30 cellular contexts compared by ENCODE assay signal in the genomic region with DNA sequence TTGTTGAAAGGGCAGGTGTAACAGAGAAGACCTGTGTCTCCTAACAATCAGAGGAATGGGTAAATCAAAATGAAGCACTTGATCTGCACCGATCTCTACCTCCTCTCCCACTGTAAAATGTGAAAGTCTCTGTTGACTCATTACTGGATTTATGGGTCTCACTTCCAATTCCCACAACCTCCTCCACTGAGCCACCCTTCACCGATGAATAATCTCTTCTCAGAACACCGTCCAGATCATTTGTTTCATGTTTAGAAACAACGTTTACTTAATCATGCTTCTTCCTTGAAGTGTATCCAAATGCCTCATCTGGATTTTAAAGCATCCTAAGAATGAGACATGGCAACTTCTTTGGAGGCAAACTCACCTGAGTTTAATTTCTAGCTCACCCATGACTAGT.
A peak's percentile ranks its signal among the peaks of the same experiment; 100 is the strongest.
DNase-seq lines count a peak whose midpoint lies in the region; ATAC-seq, FAIRE-seq and TF ChIP-seq lines count a peak whose summit lies in the region.
"Had no signal": no experiment of that assay in that cellular context is flagged by ENCODE, and none has a peak within 500 bp of the region (broad histone marks: within the 10 kb centered on the region; RNA-seq: fewer than 3 reads in every experiment).

No MANE protein-coding gene starts in this region.

- H3F3A ChIP-seq in GM23248 (ENCODE audit: insufficient read depth) = no peaks in the 10 kb centered on the region

- TF ChIP-seq EP300 in HepG2 (IDR thresholded peaks at IDR 0.05; ENCODE audit: low read depth in 2 of 2, low read length in 2 of 2) = no peak
- TF ChIP-seq EP300 in HepG2 (CRISPR knock-in tag; IDR thresholded peaks at IDR 0.05; ENCODE audit: borderline replicate concordance) = no peak

- peaks cover 7% of the 10 kb centered on the region; the same call in 1 of the 2 replicates for H3K4me1 ChIP-seq in GM23248 (ENCODE audit: insufficient read depth)
- no peaks in the 10 kb centered on the region for H3K4me1 ChIP-seq in HepG2 (ENCODE audit: insufficient read depth, low read length)
- H3K4me1 ChIP-seq: esophagus muscularis mucosa, Peyer's patch, upper lobe of left lung had no signal

- H3K27ac Mint-ChIP-seq in activated naive CD4-positive, alpha-beta T cell treated with anti-CD3 and anti-CD28 coated beads, Interleukin-2, amount 50 U/mL, for 72 hours = no peak overlapping the region
- no peak overlapping the region for H3K27ac Mint-ChIP-seq in T-helper 2 cell treated with Interferon-gamma antibody and Interleukin-4, amounts not matched to agents 5 μg/mL and 100 μg/mL, for 36 hours
- H3K27ac Mint-ChIP-seq: activated naive CD8-positive, alpha-beta T cell treated with anti-CD3 and anti-CD28 coated beads, Interleukin-2, amount 10 ng/mL, durations not matched to agents 7 days and 5 days; activated T-helper 1 cell treated with anti-CD3 and anti-CD28 coated beads, Interleukin-12 subunit alpha, Interleukin-12 subunit beta, Interleukin-2, Interleukin-4 antibody, amounts not matched to agents 30 ng/mL and 10 ng/mL and 1 ng/mL, durations not matched to agents 14 hours and 24 hours and 36 hours; dendritic cell treated with granulocyte-macrophage colony-stimulating factor and Interleukin-4, amounts not matched to agents 40 ng/mL and 50 ng/mL, for 4 days had no signal

- H3K9me3 ChIP-seq in GM23248 (ENCODE audit: low read depth) = no peaks in the 10 kb centered on the region
- peaks cover 57% of the 10 kb centered on the region for H3K9me3 ChIP-seq in HepG2 (ENCODE audit: low read length)
- H3K9me3 ChIP-seq: esophagus muscularis mucosa, Peyer's patch, upper lobe of left lung had no signal

- H3K4me2 ChIP-seq in GM23248 (ENCODE audit: unreplicated experiment) = peak overlapping the region; percentile 51
- H3K4me2 ChIP-seq in HepG2 (ENCODE audit: low read depth, low read length) = no peak overlapping the region

- no peak overlapping the region for H3K4me3 Mint-ChIP-seq in T-helper 2 cell treated with Interferon-gamma antibody and Interleukin-4, amounts not matched to agents 5 μg/mL and 100 μg/mL, for 36 hours
- H3K4me3 Mint-ChIP-seq: activated naive CD8-positive, alpha-beta T cell treated with anti-CD3 and anti-CD28 coated beads, Interleukin-2, amount 10 ng/mL, durations not matched to agents 7 days and 5 days; activated T-helper 1 cell treated with anti-CD3 and anti-CD28 coated beads, Interleukin-12 subunit alpha, Interleukin-12 subunit beta, Interleukin-2, Interleukin-4 antibody, amounts not matched to agents 30 ng/mL and 10 ng/mL and 1 ng/mL, durations not matched to agents 14 hours and 24 hours and 36 hours; dendritic cell treated with granulocyte-macrophage colony-stimulating factor and Interleukin-4, amounts not matched to agents 40 ng/mL and 50 ng/mL, for 4 days had no signal

- H4K20me1 ChIP-seq in GM23248 (ENCODE audit: insufficient read depth) = no peaks in the 10 kb centered on the region
- no peaks in the 10 kb centered on the region for H4K20me1 ChIP-seq in HepG2 (ENCODE audit: insufficient read depth, low read length)

- H3K27me3 ChIP-seq in GM23248 (replicated peaks; ENCODE audit: insufficient read depth) = no peaks in the 10 kb centered on the region
- H3K27me3 ChIP-seq in HepG2 (ENCODE audit: control insufficient read depth in 1 of 2, insufficient read depth in 2 of 2, low read length in 2 of 2) = no peaks in the 10 kb centered on the region
- H3K27me3 ChIP-seq: esophagus muscularis mucosa, Peyer's patch, upper lobe of left lung had no signal

- H3K9ac ChIP-seq in GM23248 = no peak overlapping the region
- H3K9ac ChIP-seq in HepG2 (ENCODE audit: insufficient read depth, low read depth, low read length) = no peak overlapping the region

- H3K4me3 ChIP-seq in GM23248 (no peak overlapping the region), HepG2 (replicated peaks in 1 of 3; ENCODE audit: insufficient read depth in 1 of 3, low read depth in 2 of 3, low read length in 3 of 3) (no peak overlapping the region)
- H3K4me3 ChIP-seq: esophagus muscularis mucosa, Peyer's patch, upper lobe of left lung had no signal

- no peak for DNase-seq in activated naive CD4-positive, alpha-beta T cell treated with anti-CD3 and anti-CD28 coated beads, Interleukin-2, amount 50 U/mL, for 72 hours (ENCODE audit: low spot score in 2 of 2)
- no peak for DNase-seq in activated naive CD4-positive, alpha-beta T cell (lab: John Stamatoyannopoulos, UW)
- DNase-seq in GM23248 (peak; percentile 49), omental fat pad (ENCODE audit: low spot score) (no peak), nucleus accumbens (lab: John Stamatoyannopoulos, UW) (no peak), amygdala (lab: John Stamatoyannopoulos, UW) (no peak), HepG2 (ENCODE audit: low spot score) (no peak)
- DNase-seq in T-helper 2 cell treated with Interferon-gamma antibody and Interleukin-4, amounts not matched to agents 5 μg/mL and 100 μg/mL, for 36 hours (ENCODE audit: low spot score) = peak; percentile 9
- DNase-seq: activated CD4-positive, CD25-positive, alpha-beta regulatory T cell treated with anti-CD3 and anti-CD28 coated beads, Interleukin-2, amount 50 U/mL, for 72 hours; activated CD8-positive, alpha-beta memory T cell treated with anti-CD3 and anti-CD28 coated beads for 24 hours; activated naive CD8-positive, alpha-beta T cell treated with anti-CD3 and anti-CD28 coated beads, Interleukin-2, amount 10 ng/mL, durations not matched to agents 7 days and 5 days; foreskin melanocyte; GDM1; Kasumi-1; kidney; MV-4-11; NCI-H1436 treated with DMSO at 0.1 percent for 48 hours; NCI-H2081 treated with DMSO at 0.1 percent for 48 hours; NCI-H774; Peyer's patch; posterior cingulate gyrus; right cardiac atrium; SIG-M5; stimulated activated CD4-positive, alpha-beta T cell treated with anti-CD3 and anti-CD28 coated beads, Interleukin-4, amount 100 ng/mL, for 4 hours; upper lobe of left lung had no signal

- no TSS peak for BruUV-seq in HepG2 (replicated peaks; lab: Mats Ljungman, UMichigan)

- no peak overlapping the region for H2AFZ ChIP-seq in GM23248
- H2AFZ ChIP-seq in HepG2 (ENCODE audit: low read length) = no peak overlapping the region

- CTCF ChIA-PET in HepG2 (lab: Yijun Ruan, JAX; ENCODE audit: low intra/inter-chr PET ratio, low total read pairs) = no interaction called here

- ATAC-seq in activated naive CD4-positive, alpha-beta T cell treated with anti-CD3 and anti-CD28 coated beads, Interleukin-2, amount 50 U/mL, for 72 hours = peak; percentile 83 to 93
- ATAC-seq in omental fat pad (ENCODE audit: low FRiP score) (peak; percentile 80), HepG2 (no peak)
- ATAC-seq: HCT116, right cardiac atrium had no signal

- TF ChIP-seq RAD21 in HepG2 (CRISPR knock-in tag; IDR thresholded peaks at IDR 0.05) = no peak

- peaks cover 0 to 6% of the 10 kb centered on the region in 2 donors for H3K9me3 Mint-ChIP-seq in activated naive CD4-positive, alpha-beta T cell treated with anti-CD3 and anti-CD28 coated beads, Interleukin-2, amount 50 U/mL, for 72 hours
- H3K9me3 Mint-ChIP-seq in T-helper 2 cell treated with Interferon-gamma antibody and Interleukin-4, amounts not matched to agents 5 μg/mL and 100 μg/mL, for 36 hours = no peaks in the 10 kb centered on the region
- H3K9me3 Mint-ChIP-seq: dendritic cell treated with granulocyte-macrophage colony-stimulating factor and Interleukin-4, amounts not matched to agents 40 ng/mL and 50 ng/mL, for 4 days had no signal

- H3K36me3 ChIP-seq in GM23248 (ENCODE audit: low read depth) (no peaks in the 10 kb centered on the region), HepG2 (replicated peaks in 1 of 2; ENCODE audit: control insufficient read depth in 1 of 2, insufficient read depth in 2 of 2, low read length in 2 of 2) (no peaks in the 10 kb centered on the region)
- H3K36me3 ChIP-seq: esophagus muscularis mucosa, Peyer's patch, upper lobe of left lung had no signal

- intact Hi-C loops in HepG2 (cut with micrococcal nuclease; ENCODE audit: unreplicated experiment) = no loop called here

- WGBS in GM23248 (ENCODE audit: low coverage in 1 of 2, low lambda C conversion rate in 2 of 2, missing lambda C conversion rate in 2 of 2), 2 experiments = 2% methylated on average over 4 of the region's 4 CpGs
- WGBS in HepG2 (ENCODE audit: low lambda C conversion rate) = 16% methylated on average over 4 of the region's 4 CpGs

- no peak for TF ChIP-seq POLR2A in HepG2 (IDR thresholded peaks at IDR 0.05; ENCODE audit: insufficient read depth in 1 of 2, low read depth in 2 of 2, low read length in 2 of 2)

- FAIRE-seq in HepG2 (lab: Jason Lieb, UNC) = no peak
- FAIRE-seq: kidney had no signal

- H3K79me2 ChIP-seq in GM23248 (ENCODE audit: insufficient read depth) = no peaks in the 10 kb centered on the region
- no peaks in the 10 kb centered on the region for H3K79me2 ChIP-seq in HepG2 (ENCODE audit: insufficient read depth, low read length)

- peaks cover 0 to 7% of the 10 kb centered on the region in 2 donors for H3K36me3 Mint-ChIP-seq in activated naive CD4-positive, alpha-beta T cell treated with anti-CD3 and anti-CD28 coated beads, Interleukin-2, amount 50 U/mL, for 72 hours
- H3K36me3 Mint-ChIP-seq in T-helper 2 cell treated with Interferon-gamma antibody and Interleukin-4, amounts not matched to agents 5 μg/mL and 100 μg/mL, for 36 hours (ENCODE audit: low read depth) = no peaks in the 10 kb centered on the region
- H3K36me3 Mint-ChIP-seq: activated naive CD8-positive, alpha-beta T cell treated with anti-CD3 and anti-CD28 coated beads, Interleukin-2, amount 10 ng/mL, durations not matched to agents 7 days and 5 days had no signal

- in situ Hi-C loops in GM23248 (cut with MboI) = no loop called here
- in situ Hi-C loops in HepG2 (cut with HindIII; ENCODE audit: extremely low pct_ligation_motif_present, low pct_unique_long_range_greater_than_20kb) = no loop called here

- no peaks in the 10 kb centered on the region for H3K27me3 Mint-ChIP-seq in T-helper 2 cell treated with Interferon-gamma antibody and Interleukin-4, amounts not matched to agents 5 μg/mL and 100 μg/mL, for 36 hours (ENCODE audit: low read depth)
- H3K27me3 Mint-ChIP-seq: dendritic cell treated with granulocyte-macrophage colony-stimulating factor and Interleukin-4, amounts not matched to agents 40 ng/mL and 50 ng/mL, for 4 days had no signal

- no peaks in the 10 kb centered on the region for H3K9me2 ChIP-seq in GM23248 (ENCODE audit: insufficient read depth)

- peaks cover 4% of the 10 kb centered on the region for H3K4me1 Mint-ChIP-seq in T-helper 2 cell treated with Interferon-gamma antibody and Interleukin-4, amounts not matched to agents 5 μg/mL and 100 μg/mL, for 36 hours (ENCODE audit: low read depth)
- H3K4me1 Mint-ChIP-seq: activated naive CD8-positive, alpha-beta T cell treated with anti-CD3 and anti-CD28 coated beads, Interleukin-2, amount 10 ng/mL, durations not matched to agents 7 days and 5 days had no signal

- H3K27ac ChIP-seq in GM23248 (no peak overlapping the region), HepG2 (ENCODE audit: extremely low read length, insufficient read depth, low read length) (no peak overlapping the region)
- H3K27ac ChIP-seq: C4-2B, esophagus muscularis mucosa, Peyer's patch, upper lobe of left lung had no signal

- POLR2A ChIA-PET in HepG2 (lab: Yijun Ruan, JAX) = no interaction called here

- TF ChIP-seq CTCF in omental fat pad (IDR thresholded peaks at IDR 0.05) = no peak
- no peak for TF ChIP-seq CTCF in HepG2 (CRISPR knock-in tag; IDR thresholded peaks at IDR 0.05)

TF ChIP-seq in HepG2, 621 proteins besides CTCF, POLR2A, EP300 and RAD21 (continues in another document):
- TF ChIP-seq ZNF563 (CRISPR knock-in tag; IDR thresholded peaks at IDR 0.05) (no peak), RXRA (CRISPR knock-in tag; IDR thresholded peaks at IDR 0.05) (no peak)

Comparison
In these comparisons a context has a peak if more than half of its experiments do, and no peak if none do; other contexts are left out.
1. DNase-seq: peak in GM23248 (single experiment) and T-helper 2 cell treated with Interferon-gamma antibody and Interleukin-4, amounts not matched to agents 5 μg/mL and 100 μg/mL, for 36 hours (single experiment); none in activated naive CD4-positive, alpha-beta T cell treated with anti-CD3 and anti-CD28 coated beads, Interleukin-2, amount 50 U/mL, for 72 hours (0 of 2), activated naive CD4-positive, alpha-beta T cell (0 of 4), omental fat pad (single experiment), nucleus accumbens (0 of 56), amygdala (0 of 56) and HepG2 (single experiment).